ENCODE assay signal across 1 cellular context in the genomic region with DNA sequence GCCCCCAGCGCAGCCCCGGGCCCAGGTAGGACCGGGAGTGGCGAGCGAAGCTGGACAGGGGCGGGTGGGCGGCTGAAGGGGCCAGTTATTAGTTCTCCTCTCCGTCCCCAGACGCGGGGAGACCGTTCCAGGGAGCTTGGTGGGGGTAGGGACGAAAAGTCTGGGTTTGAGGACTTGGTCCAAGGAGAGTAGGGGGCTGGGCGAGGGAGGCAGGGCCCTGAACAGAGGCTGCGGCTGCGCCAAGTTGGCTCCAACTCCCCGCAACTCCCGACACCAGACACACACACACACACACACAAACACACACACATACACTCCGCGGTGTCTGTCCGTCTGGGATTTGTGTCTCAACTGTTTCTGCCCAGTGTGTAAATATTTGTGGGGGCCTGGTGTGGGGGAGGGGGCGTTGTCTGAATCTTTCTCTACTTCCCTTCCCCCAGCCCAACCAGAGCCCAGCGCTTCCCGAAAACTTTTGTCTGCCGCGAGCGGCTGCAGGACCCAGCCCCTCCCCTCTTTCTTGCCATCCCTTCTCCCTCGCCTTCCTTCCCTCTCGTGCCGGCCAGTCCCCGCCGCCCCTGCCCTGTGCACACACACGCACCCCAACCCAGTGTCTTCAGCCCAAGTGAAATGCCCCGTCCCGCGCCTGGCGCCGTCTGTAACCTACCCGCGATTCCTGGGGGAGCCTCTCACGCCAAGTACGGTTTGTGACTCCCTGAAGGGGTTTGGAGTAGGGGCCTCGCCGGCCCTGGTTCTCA.
TF ChIP-seq lines count a peak whose summit lies in the region.

No MANE protein-coding gene starts in this region.

TF ChIP-seq in HepG2, 621 proteins besides CTCF, POLR2A, EP300 and RAD21 (continued from another document):
- TF ChIP-seq, protein P1, sequence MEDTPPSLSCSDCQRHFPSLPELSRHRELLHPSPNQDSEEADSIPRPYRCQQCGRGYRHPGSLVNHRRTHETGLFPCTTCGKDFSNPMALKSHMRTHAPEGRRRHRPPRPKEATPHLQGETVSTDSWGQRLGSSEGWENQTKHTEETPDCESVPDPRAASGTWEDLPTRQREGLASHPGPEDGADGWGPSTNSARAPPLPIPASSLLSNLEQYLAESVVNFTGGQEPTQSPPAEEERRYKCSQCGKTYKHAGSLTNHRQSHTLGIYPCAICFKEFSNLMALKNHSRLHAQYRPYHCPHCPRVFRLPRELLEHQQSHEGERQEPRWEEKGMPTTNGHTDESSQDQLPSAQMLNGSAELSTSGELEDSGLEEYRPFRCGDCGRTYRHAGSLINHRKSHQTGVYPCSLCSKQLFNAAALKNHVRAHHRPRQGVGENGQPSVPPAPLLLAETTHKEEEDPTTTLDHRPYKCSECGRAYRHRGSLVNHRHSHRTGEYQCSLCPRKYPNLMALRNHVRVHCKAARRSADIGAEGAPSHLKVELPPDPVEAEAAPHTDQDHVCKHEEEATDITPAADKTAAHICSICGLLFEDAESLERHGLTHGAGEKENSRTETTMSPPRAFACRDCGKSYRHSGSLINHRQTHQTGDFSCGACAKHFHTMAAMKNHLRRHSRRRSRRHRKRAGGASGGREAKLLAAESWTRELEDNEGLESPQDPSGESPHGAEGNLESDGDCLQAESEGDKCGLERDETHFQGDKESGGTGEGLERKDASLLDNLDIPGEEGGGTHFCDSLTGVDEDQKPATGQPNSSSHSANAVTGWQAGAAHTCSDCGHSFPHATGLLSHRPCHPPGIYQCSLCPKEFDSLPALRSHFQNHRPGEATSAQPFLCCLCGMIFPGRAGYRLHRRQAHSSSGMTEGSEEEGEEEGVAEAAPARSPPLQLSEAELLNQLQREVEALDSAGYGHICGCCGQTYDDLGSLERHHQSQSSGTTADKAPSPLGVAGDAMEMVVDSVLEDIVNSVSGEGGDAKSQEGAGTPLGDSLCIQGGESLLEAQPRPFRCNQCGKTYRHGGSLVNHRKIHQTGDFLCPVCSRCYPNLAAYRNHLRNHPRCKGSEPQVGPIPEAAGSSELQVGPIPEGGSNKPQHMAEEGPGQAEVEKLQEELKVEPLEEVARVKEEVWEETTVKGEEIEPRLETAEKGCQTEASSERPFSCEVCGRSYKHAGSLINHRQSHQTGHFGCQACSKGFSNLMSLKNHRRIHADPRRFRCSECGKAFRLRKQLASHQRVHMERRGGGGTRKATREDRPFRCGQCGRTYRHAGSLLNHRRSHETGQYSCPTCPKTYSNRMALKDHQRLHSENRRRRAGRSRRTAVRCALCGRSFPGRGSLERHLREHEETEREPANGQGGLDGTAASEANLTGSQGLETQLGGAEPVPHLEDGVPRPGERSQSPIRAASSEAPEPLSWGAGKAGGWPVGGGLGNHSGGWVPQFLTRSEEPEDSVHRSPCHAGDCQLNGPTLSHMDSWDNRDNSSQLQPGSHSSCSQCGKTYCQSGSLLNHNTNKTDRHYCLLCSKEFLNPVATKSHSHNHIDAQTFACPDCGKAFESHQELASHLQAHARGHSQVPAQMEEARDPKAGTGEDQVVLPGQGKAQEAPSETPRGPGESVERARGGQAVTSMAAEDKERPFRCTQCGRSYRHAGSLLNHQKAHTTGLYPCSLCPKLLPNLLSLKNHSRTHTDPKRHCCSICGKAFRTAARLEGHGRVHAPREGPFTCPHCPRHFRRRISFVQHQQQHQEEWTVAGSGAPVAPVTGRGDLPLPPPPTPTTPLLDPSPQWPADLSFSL (CRISPR knock-in tag; IDR thresholded peaks at IDR 0.05), result peak; percentile 80
- TF ChIP-seq, protein P2, sequence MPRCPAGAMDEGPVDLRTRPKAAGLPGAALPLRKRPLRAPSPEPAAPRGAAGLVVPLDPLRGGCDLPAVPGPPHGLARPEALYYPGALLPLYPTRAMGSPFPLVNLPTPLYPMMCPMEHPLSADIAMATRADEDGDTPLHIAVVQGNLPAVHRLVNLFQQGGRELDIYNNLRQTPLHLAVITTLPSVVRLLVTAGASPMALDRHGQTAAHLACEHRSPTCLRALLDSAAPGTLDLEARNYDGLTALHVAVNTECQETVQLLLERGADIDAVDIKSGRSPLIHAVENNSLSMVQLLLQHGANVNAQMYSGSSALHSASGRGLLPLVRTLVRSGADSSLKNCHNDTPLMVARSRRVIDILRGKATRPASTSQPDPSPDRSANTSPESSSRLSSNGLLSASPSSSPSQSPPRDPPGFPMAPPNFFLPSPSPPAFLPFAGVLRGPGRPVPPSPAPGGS (CRISPR knock-in tag; IDR thresholded peaks at IDR 0.05), result no peak
- TF ChIP-seq ARID2 (CRISPR knock-in tag; IDR thresholded peaks at IDR 0.05; ENCODE audit: borderline replicate concordance), result 0 out of 2 replicates have a peak, but pooled peaks have one; percentile 56
- no peak for TF ChIP-seq ZNF446 (CRISPR knock-in tag; IDR thresholded peaks at IDR 0.05)
- TF ChIP-seq, protein P3, sequence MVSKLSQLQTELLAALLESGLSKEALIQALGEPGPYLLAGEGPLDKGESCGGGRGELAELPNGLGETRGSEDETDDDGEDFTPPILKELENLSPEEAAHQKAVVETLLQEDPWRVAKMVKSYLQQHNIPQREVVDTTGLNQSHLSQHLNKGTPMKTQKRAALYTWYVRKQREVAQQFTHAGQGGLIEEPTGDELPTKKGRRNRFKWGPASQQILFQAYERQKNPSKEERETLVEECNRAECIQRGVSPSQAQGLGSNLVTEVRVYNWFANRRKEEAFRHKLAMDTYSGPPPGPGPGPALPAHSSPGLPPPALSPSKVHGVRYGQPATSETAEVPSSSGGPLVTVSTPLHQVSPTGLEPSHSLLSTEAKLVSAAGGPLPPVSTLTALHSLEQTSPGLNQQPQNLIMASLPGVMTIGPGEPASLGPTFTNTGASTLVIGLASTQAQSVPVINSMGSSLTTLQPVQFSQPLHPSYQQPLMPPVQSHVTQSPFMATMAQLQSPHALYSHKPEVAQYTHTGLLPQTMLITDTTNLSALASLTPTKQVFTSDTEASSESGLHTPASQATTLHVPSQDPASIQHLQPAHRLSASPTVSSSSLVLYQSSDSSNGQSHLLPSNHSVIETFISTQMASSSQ (IDR thresholded peaks at IDR 0.05; ENCODE audit: low read depth), result no peak
- TF ChIP-seq, protein P3 (CRISPR knock-in tag; IDR thresholded peaks at IDR 0.05; ENCODE audit: borderline replicate concordance), result no peak
- TF ChIP-seq SIX1 (CRISPR knock-in tag; IDR thresholded peaks at IDR 0.05; ENCODE audit: borderline replicate concordance), result no peak
- TF ChIP-seq, protein P4, sequence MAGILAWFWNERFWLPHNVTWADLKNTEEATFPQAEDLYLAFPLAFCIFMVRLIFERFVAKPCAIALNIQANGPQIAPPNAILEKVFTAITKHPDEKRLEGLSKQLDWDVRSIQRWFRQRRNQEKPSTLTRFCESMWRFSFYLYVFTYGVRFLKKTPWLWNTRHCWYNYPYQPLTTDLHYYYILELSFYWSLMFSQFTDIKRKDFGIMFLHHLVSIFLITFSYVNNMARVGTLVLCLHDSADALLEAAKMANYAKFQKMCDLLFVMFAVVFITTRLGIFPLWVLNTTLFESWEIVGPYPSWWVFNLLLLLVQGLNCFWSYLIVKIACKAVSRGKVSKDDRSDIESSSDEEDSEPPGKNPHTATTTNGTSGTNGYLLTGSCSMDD (CRISPR knock-in tag; IDR thresholded peaks at IDR 0.05), result no peak
- TF ChIP-seq EZH2 (conservative IDR thresholded peaks at IDR 0.05; ENCODE audit: low read depth, low read length), result peak; percentile 95
- 0 out of 2 replicates have a peak, but pooled peaks have one; percentile 28 for TF ChIP-seq ZNF839 (CRISPR knock-in tag; IDR thresholded peaks at IDR 0.05; ENCODE audit: borderline replicate concordance)
